In the genomic region with DNA sequence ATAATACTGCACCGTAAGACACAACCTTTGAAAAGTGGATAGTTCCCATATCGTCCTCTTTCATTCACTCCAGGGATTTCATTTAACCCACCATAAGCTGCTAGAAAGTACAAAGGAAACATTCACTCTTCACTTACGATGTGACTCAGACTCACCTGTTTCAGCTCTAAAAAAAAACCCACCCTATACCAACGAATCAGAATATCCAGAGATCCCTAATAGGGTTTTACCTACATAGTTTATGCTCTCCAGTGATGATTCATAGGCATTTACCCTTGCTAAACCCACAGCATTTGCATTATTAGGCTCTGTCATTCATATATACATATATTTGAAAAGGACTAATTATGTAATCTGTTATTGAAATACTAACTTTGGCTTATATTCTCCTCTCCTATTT, we compare ENCODE assay signal across 13 cellular contexts.
DNase-seq lines count a peak whose midpoint lies in the region; ATAC-seq and TF ChIP-seq lines count a peak whose summit lies in the region.
"Had no signal": no experiment of that assay in that cellular context is flagged by ENCODE, and none has a peak within 500 bp of the region (broad histone marks: within the 10 kb centered on the region; RNA-seq: fewer than 3 reads in every experiment).

No MANE protein-coding gene starts in this region.

- no peak overlapping the region for H3K27ac Mint-ChIP-seq in activated naive CD8-positive, alpha-beta T cell treated with anti-CD3 and anti-CD28 coated beads, Interleukin-2, amount 50 U/mL, for 24 hours
- H3K27ac Mint-ChIP-seq: neural progenitor cell had no signal

- H3K4me1 Mint-ChIP-seq in activated naive CD8-positive, alpha-beta T cell treated with anti-CD3 and anti-CD28 coated beads, Interleukin-2, amount 50 U/mL, for 24 hours = peaks cover 19% of the 10 kb centered on the region
- H3K4me1 Mint-ChIP-seq: neural progenitor cell had no signal

- no peaks in the 10 kb centered on the region for H3K4me1 ChIP-seq in colonic mucosa
- H3K4me1 ChIP-seq: neural progenitor cell had no signal

- intact Hi-C loops in colonic mucosa (cut with DNase I) = no loop called here

- H3K9me3 Mint-ChIP-seq in activated naive CD8-positive, alpha-beta T cell treated with anti-CD3 and anti-CD28 coated beads, Interleukin-2, amount 50 U/mL, for 24 hours = no peaks in the 10 kb centered on the region
- H3K9me3 Mint-ChIP-seq: neural progenitor cell had no signal

- TF ChIP-seq CTCF in colonic mucosa (IDR thresholded peaks at IDR 0.05) = no peak

- ATAC-seq in GM18502 (IDR thresholded peaks at IDR 0.05; ENCODE audit: poor library complexity, unreplicated experiment) (peak; percentile 77), GM19452 (IDR thresholded peaks at IDR 0.05; ENCODE audit: unreplicated experiment) (peak; percentile 58), HG03039 (IDR thresholded peaks at IDR 0.05; ENCODE audit: unreplicated experiment) (peak; percentile 84)
- ATAC-seq in activated naive CD8-positive, alpha-beta T cell treated with anti-CD3 and anti-CD28 coated beads, Interleukin-2, amount 50 U/mL, for 24 hours = peak; percentile 75
- ATAC-seq: left colon had no signal

- no peak for DNase-seq in activated naive CD8-positive, alpha-beta T cell treated with anti-CD3 and anti-CD28 coated beads, Interleukin-2, amount 50 U/mL, for 24 hours
- DNase-seq in iPS-NIHi11 (ENCODE audit: low spot score) (no peak), colonic mucosa (no peak), T-helper 9 cell (no peak), NCI-H2081 treated with DMSO at 0.1 percent for 48 hours (lab: John Stamatoyannopoulos, UW) (no peak)
- DNase-seq: activated T-cell treated with anti-CD3 and anti-CD28 coated beads, Interleukin-2, amount 50 U/mL, for 1 hour; GM23248; left colon; NCI-H1694 had no signal

- H3K4me3 Mint-ChIP-seq in activated naive CD8-positive, alpha-beta T cell treated with anti-CD3 and anti-CD28 coated beads, Interleukin-2, amount 50 U/mL, for 24 hours = no peak overlapping the region
- H3K4me3 Mint-ChIP-seq: neural progenitor cell had no signal

- H3K36me3 Mint-ChIP-seq in activated naive CD8-positive, alpha-beta T cell treated with anti-CD3 and anti-CD28 coated beads, Interleukin-2, amount 50 U/mL, for 24 hours (ENCODE audit: low read depth) = peaks cover 54% of the 10 kb centered on the region

- no peaks in the 10 kb centered on the region for H3K9me3 ChIP-seq in colonic mucosa

- H3K27me3 Mint-ChIP-seq in activated naive CD8-positive, alpha-beta T cell treated with anti-CD3 and anti-CD28 coated beads, Interleukin-2, amount 50 U/mL, for 24 hours = no peaks in the 10 kb centered on the region

- no peak overlapping the region for H3K9ac ChIP-seq in colonic mucosa (ENCODE audit: low read depth in 2 of 2, low read length in 2 of 2)
- H3K9ac ChIP-seq: GM23248, neural progenitor cell had no signal

- H3K4me3 ChIP-seq in colonic mucosa = no peak overlapping the region
- H3K4me3 ChIP-seq: GM23248, neural progenitor cell had no signal

- no peak overlapping the region for H3K27ac ChIP-seq in colonic mucosa
- H3K27ac ChIP-seq: GM23248, neural progenitor cell had no signal

- H3K27me3 ChIP-seq in colonic mucosa = no peaks in the 10 kb centered on the region
- H3K27me3 ChIP-seq: neural progenitor cell had no signal

- H3K36me3 ChIP-seq in colonic mucosa = no peaks in the 10 kb centered on the region
